Comparison of ENCODE assay signal across 2 cellular contexts in the genomic region with DNA sequence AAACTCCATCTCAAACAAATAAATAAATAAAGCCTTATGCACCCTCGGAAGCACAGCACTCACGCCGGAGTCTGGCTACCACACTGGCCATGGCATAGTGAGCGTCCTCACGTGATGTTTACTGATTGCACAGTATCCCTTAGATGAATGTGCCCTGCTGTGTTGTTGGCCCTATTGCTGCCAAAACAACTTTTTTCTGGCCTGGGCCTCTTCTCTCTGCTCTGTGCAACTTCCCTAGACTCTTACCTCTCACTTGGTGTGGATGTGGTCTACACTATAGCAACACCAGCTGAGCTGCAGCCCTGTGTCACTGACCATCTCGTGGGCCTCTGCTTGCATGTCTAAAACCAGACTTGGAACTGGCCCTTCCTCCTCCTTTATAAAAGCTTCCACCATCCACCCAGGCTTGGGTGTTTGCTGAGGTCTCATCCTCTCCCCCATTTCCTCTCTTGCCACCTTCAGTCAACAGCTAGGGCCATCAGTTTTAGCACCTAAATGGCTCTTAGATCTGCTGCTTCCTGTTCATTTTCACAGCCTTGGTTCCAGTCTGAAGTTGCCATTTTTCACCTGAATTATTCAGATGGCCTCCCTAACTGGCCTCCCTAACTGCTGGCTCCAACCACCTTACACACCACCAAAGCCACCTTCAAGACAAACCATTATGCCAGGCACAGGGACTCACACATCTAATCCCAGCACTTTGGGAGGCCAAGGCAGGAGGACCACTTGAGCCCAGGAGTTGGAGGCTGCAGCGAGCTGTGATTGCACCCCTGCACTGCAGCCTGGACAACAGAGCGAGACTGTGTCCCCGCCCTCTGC.
TF ChIP-seq lines count a peak whose summit lies in the region.

No MANE protein-coding gene starts in this region.

TF ChIP-seq in liver, 16 proteins besides CTCF, POLR2A, EP300 and RAD21:
- TF ChIP-seq TAF1 (conservative IDR thresholded peaks at IDR 0.05), result no peak
- peak; percentile 61 for TF ChIP-seq FOXA1 (IDR thresholded peaks at IDR 0.05)
- no peak for TF ChIP-seq HNF4G (IDR thresholded peaks at IDR 0.05)
- TF ChIP-seq, protein P1, sequence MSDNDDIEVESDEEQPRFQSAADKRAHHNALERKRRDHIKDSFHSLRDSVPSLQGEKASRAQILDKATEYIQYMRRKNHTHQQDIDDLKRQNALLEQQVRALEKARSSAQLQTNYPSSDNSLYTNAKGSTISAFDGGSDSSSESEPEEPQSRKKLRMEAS (IDR thresholded peaks at IDR 0.05), result peak; percentile 58
- TF ChIP-seq, protein P2, sequence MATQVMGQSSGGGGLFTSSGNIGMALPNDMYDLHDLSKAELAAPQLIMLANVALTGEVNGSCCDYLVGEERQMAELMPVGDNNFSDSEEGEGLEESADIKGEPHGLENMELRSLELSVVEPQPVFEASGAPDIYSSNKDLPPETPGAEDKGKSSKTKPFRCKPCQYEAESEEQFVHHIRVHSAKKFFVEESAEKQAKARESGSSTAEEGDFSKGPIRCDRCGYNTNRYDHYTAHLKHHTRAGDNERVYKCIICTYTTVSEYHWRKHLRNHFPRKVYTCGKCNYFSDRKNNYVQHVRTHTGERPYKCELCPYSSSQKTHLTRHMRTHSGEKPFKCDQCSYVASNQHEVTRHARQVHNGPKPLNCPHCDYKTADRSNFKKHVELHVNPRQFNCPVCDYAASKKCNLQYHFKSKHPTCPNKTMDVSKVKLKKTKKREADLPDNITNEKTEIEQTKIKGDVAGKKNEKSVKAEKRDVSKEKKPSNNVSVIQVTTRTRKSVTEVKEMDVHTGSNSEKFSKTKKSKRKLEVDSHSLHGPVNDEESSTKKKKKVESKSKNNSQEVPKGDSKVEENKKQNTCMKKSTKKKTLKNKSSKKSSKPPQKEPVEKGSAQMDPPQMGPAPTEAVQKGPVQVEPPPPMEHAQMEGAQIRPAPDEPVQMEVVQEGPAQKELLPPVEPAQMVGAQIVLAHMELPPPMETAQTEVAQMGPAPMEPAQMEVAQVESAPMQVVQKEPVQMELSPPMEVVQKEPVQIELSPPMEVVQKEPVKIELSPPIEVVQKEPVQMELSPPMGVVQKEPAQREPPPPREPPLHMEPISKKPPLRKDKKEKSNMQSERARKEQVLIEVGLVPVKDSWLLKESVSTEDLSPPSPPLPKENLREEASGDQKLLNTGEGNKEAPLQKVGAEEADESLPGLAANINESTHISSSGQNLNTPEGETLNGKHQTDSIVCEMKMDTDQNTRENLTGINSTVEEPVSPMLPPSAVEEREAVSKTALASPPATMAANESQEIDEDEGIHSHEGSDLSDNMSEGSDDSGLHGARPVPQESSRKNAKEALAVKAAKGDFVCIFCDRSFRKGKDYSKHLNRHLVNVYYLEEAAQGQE (IDR thresholded peaks at IDR 0.05), result no peak
- TF ChIP-seq RXRA (IDR thresholded peaks at IDR 0.05), result peak in 1 of 2 donors; percentile 73
- no peak for TF ChIP-seq NR2F2 (IDR thresholded peaks at IDR 0.05)
- TF ChIP-seq JUND (IDR thresholded peaks at IDR 0.05), result no peak
- TF ChIP-seq, protein P3, sequence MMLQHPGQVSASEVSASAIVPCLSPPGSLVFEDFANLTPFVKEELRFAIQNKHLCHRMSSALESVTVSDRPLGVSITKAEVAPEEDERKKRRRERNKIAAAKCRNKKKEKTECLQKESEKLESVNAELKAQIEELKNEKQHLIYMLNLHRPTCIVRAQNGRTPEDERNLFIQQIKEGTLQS (IDR thresholded peaks at IDR 0.05), result no peak
- TF ChIP-seq, protein P4, sequence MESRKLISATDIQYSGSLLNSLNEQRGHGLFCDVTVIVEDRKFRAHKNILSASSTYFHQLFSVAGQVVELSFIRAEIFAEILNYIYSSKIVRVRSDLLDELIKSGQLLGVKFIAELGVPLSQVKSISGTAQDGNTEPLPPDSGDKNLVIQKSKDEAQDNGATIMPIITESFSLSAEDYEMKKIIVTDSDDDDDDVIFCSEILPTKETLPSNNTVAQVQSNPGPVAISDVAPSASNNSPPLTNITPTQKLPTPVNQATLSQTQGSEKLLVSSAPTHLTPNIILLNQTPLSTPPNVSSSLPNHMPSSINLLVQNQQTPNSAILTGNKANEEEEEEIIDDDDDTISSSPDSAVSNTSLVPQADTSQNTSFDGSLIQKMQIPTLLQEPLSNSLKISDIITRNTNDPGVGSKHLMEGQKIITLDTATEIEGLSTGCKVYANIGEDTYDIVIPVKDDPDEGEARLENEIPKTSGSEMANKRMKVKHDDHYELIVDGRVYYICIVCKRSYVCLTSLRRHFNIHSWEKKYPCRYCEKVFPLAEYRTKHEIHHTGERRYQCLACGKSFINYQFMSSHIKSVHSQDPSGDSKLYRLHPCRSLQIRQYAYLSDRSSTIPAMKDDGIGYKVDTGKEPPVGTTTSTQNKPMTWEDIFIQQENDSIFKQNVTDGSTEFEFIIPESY (IDR thresholded peaks at IDR 0.05), result no peak
- TF ChIP-seq EGR1 (IDR thresholded peaks at IDR 0.05; ENCODE audit: low read depth in 2 of 2), result peak in 1 of 2 donors; percentile 23
- TF ChIP-seq GABPA (IDR thresholded peaks at IDR 0.05 in 1 of 2, conservative IDR thresholded peaks at IDR 0.05 in 1 of 2), result peak in 1 of 2 donors; percentile 25
- peak; percentile 54 for TF ChIP-seq YY1 (IDR thresholded peaks at IDR 0.05)
- no peak for TF ChIP-seq SP1 (IDR thresholded peaks at IDR 0.05)
- peak; percentile 82 for TF ChIP-seq FOXA2 (IDR thresholded peaks at IDR 0.05)
- TF ChIP-seq HNF4A (conservative IDR thresholded peaks at IDR 0.05), result peak in 1 of 2 donors; percentile 61

TF ChIP-seq in HepG2, 621 proteins besides CTCF, POLR2A, EP300 and RAD21:
- TF ChIP-seq SIN3B (IDR thresholded peaks at IDR 0.05; ENCODE audit: low read length) (no peak), ERF (CRISPR knock-in tag; IDR thresholded peaks at IDR 0.05) (no peak), KLF16 (CRISPR knock-in tag; IDR thresholded peaks at IDR 0.05) (no peak), ZMAT3 (CRISPR knock-in tag; conservative IDR thresholded peaks at IDR 0.05) (no peak), ZNF572 (CRISPR knock-in tag; IDR thresholded peaks at IDR 0.05) (no peak), ZNF660 (CRISPR knock-in tag; IDR thresholded peaks at IDR 0.05; ENCODE audit: borderline replicate concordance, low read depth) (no peak), HNF4G (IDR thresholded peaks at IDR 0.05; ENCODE audit: borderline replicate concordance, low read depth, low read length) (no peak), HNF4G (CRISPR knock-in tag; IDR thresholded peaks at IDR 0.05; ENCODE audit: borderline replicate concordance, low read depth) (no peak), HOXA9 (CRISPR knock-in tag; IDR thresholded peaks at IDR 0.05; ENCODE audit: borderline replicate concordance) (no peak), SMYD3 (CRISPR knock-in tag; IDR thresholded peaks at IDR 0.05) (no peak), KMT2B (CRISPR knock-in tag; IDR thresholded peaks at IDR 0.05) (no peak), NR2F2 (IDR thresholded peaks at IDR 0.05; ENCODE audit: borderline replicate concordance, low read depth) (no peak), PPARG (CRISPR knock-in tag; conservative IDR thresholded peaks at IDR 0.05) (no peak)
- TF ChIP-seq, protein P5, sequence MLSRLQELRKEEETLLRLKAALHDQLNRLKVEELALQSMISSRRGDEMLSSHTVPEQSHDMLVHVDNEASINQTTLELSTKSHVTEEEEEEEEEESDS (CRISPR knock-in tag; IDR thresholded peaks at IDR 0.05; ENCODE audit: borderline replicate concordance), result no peak
- TF ChIP-seq, protein P6, sequence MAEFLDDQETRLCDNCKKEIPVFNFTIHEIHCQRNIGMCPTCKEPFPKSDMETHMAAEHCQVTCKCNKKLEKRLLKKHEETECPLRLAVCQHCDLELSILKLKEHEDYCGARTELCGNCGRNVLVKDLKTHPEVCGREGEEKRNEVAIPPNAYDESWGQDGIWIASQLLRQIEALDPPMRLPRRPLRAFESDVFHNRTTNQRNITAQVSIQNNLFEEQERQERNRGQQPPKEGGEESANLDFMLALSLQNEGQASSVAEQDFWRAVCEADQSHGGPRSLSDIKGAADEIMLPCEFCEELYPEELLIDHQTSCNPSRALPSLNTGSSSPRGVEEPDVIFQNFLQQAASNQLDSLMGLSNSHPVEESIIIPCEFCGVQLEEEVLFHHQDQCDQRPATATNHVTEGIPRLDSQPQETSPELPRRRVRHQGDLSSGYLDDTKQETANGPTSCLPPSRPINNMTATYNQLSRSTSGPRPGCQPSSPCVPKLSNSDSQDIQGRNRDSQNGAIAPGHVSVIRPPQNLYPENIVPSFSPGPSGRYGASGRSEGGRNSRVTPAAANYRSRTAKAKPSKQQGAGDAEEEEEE (CRISPR knock-in tag; IDR thresholded peaks at IDR 0.05; ENCODE audit: borderline replicate concordance), result no peak
- TF ChIP-seq, protein P7, sequence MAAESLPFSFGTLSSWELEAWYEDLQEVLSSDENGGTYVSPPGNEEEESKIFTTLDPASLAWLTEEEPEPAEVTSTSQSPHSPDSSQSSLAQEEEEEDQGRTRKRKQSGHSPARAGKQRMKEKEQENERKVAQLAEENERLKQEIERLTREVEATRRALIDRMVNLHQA (CRISPR knock-in tag; IDR thresholded peaks at IDR 0.05), result no peak
- TF ChIP-seq, protein P8, sequence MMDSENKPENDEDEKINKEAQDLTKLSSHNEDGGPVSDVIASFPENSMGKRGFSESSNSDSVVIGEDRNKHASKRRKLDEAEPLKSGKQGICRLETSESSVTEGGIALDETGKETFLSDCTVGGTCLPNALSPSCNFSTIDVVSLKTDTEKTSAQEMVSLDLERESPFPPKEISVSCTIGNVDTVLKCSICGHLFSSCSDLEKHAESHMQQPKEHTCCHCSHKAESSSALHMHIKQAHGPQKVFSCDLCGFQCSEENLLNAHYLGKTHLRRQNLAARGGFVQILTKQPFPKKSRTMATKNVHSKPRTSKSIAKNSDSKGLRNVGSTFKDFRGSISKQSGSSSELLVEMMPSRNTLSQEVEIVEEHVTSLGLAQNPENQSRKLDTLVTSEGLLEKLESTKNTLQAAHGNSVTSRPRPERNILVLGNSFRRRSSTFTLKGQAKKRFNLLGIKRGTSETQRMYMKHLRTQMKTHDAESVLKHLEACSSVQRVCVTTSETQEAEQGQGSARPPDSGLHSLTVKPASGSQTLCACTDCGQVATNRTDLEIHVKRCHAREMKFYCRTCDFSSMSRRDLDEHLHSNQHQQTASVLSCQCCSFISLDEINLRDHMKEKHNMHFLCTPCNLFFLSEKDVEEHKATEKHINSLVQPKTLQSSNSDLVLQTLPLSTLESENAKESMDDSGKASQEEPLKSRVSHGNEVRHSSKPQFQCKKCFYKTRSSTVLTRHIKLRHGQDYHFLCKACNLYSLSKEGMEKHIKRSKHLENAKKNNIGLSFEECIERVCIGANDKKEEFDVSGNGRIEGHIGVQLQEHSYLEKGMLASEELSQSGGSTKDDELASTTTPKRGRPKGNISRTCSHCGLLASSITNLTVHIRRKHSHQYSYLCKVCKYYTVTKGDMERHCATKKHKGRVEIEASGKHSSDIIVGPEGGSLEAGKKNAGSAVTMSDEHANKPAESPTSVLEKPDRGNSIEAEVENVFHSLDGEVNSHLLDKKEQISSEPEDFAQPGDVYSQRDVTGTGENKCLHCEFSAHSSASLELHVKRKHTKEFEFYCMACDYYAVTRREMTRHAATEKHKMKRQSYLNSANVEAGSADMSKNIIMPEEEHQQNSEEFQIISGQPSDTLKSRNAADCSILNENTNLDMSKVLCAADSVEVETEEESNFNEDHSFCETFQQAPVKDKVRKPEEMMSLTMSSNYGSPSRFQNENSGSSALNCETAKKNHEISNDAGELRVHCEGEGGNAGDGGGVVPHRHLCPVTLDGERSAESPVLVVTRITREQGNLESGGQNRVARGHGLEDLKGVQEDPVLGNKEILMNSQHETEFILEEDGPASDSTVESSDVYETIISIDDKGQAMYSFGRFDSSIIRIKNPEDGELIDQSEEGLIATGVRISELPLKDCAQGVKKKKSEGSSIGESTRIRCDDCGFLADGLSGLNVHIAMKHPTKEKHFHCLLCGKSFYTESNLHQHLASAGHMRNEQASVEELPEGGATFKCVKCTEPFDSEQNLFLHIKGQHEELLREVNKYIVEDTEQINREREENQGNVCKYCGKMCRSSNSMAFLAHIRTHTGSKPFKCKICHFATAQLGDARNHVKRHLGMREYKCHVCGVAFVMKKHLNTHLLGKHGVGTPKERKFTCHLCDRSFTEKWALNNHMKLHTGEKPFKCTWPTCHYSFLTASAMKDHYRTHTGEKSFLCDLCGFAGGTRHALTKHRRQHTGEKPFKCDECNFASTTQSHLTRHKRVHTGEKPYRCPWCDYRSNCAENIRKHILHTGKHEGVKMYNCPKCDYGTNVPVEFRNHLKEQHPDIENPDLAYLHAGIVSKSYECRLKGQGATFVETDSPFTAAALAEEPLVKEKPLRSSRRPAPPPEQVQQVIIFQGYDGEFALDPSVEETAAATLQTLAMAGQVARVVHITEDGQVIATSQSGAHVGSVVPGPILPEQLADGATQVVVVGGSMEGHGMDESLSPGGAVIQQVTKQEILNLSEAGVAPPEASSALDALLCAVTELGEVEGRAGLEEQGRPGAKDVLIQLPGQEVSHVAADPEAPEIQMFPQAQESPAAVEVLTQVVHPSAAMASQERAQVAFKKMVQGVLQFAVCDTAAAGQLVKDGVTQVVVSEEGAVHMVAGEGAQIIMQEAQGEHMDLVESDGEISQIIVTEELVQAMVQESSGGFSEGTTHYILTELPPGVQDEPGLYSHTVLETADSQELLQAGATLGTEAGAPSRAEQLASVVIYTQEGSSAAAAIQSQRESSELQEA (CRISPR knock-in tag; IDR thresholded peaks at IDR 0.05; ENCODE audit: not compliant biosample characterization), result no peak
- TF ChIP-seq, protein P9, sequence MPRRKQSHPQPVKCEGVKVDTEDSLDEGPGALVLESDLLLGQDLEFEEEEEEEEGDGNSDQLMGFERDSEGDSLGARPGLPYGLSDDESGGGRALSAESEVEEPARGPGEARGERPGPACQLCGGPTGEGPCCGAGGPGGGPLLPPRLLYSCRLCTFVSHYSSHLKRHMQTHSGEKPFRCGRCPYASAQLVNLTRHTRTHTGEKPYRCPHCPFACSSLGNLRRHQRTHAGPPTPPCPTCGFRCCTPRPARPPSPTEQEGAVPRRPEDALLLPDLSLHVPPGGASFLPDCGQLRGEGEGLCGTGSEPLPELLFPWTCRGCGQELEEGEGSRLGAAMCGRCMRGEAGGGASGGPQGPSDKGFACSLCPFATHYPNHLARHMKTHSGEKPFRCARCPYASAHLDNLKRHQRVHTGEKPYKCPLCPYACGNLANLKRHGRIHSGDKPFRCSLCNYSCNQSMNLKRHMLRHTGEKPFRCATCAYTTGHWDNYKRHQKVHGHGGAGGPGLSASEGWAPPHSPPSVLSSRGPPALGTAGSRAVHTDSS (CRISPR knock-in tag; conservative IDR thresholded peaks at IDR 0.05), result no peak
- TF ChIP-seq, protein P10, sequence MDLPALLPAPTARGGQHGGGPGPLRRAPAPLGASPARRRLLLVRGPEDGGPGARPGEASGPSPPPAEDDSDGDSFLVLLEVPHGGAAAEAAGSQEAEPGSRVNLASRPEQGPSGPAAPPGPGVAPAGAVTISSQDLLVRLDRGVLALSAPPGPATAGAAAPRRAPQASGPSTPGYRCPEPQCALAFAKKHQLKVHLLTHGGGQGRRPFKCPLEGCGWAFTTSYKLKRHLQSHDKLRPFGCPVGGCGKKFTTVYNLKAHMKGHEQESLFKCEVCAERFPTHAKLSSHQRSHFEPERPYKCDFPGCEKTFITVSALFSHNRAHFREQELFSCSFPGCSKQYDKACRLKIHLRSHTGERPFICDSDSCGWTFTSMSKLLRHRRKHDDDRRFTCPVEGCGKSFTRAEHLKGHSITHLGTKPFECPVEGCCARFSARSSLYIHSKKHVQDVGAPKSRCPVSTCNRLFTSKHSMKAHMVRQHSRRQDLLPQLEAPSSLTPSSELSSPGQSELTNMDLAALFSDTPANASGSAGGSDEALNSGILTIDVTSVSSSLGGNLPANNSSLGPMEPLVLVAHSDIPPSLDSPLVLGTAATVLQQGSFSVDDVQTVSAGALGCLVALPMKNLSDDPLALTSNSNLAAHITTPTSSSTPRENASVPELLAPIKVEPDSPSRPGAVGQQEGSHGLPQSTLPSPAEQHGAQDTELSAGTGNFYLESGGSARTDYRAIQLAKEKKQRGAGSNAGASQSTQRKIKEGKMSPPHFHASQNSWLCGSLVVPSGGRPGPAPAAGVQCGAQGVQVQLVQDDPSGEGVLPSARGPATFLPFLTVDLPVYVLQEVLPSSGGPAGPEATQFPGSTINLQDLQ (CRISPR knock-in tag; IDR thresholded peaks at IDR 0.05), result no peak
